In genomic region chr15:100788080-100788730, GRCh38 we compare ENCODE assay signal across 24 cellular contexts.
"Had no signal": no experiment of that assay in that cellular context is flagged by ENCODE, and none has a peak within 500 bp of the region (broad histone marks: within the 10 kb centered on the region; RNA-seq: fewer than 3 reads in every experiment).

No MANE protein-coding gene starts in this region.

- H3K4me3 ChIP-seq: colonic mucosa, gastrocnemius medialis, left lung, neural progenitor cell, pancreas, right lobe of liver, thoracic aorta, upper lobe of right lung had no signal

- H3K4me1 Mint-ChIP-seq: activated naive CD4-positive, alpha-beta T cell treated with anti-CD3 and anti-CD28 coated beads, Interleukin-2, amount 10 ng/mL, durations not matched to agents 7 days and 5 days; activated naive CD8-positive, alpha-beta T cell treated with anti-CD3 and anti-CD28 coated beads, Interleukin-2, amount 50 U/mL, for 24 hours; brain; memory B cell; naive thymus-derived CD4-positive, alpha-beta T cell; neural progenitor cell; stimulated activated memory B cell treated with anti-CD40 and anti-IgM and Interleukin-4, amounts not matched to agents 10 μg/mL and 1 μg/mL and 100 μg/mL, for 72 hours had no signal

- ATAC-seq: activated CD4-positive, CD25-positive, alpha-beta regulatory T cell treated with anti-CD3 and anti-CD28 coated beads, Interleukin-2, amount 50 U/mL, for 24 hours; activated naive CD8-positive, alpha-beta T cell treated with anti-CD3 and anti-CD28 coated beads, Interleukin-2, amount 50 U/mL, for 24 hours; gastrocnemius medialis; left lung; naive thymus-derived CD4-positive, alpha-beta T cell; stimulated activated memory B cell treated with anti-CD40 and anti-IgM and Interleukin-4, amounts not matched to agents 10 μg/mL and 1 μg/mL and 100 μg/mL, for 72 hours; upper lobe of right lung had no signal

- H3K9me3 ChIP-seq: colonic mucosa, gastrocnemius medialis, left lung, pancreas, right lobe of liver, thoracic aorta, upper lobe of right lung had no signal

- H3K27me3 ChIP-seq: colonic mucosa, gastrocnemius medialis, left lung, neural progenitor cell, pancreas, right lobe of liver, upper lobe of right lung had no signal

- H3K36me3 Mint-ChIP-seq: activated naive CD4-positive, alpha-beta T cell treated with anti-CD3 and anti-CD28 coated beads, Interleukin-2, amount 10 ng/mL, durations not matched to agents 7 days and 5 days; brain; memory B cell; naive thymus-derived CD4-positive, alpha-beta T cell; neural progenitor cell; stimulated activated memory B cell treated with anti-CD40 and anti-IgM and Interleukin-4, amounts not matched to agents 10 μg/mL and 1 μg/mL and 100 μg/mL, for 72 hours had no signal

- FAIRE-seq: kidney, pancreas, small intestine had no signal

- DNase-seq: activated CD4-positive, alpha-beta T cell treated with anti-CD3 and anti-CD28 coated beads, Interleukin-2, amount 50 U/mL, for 48 hours; activated effector memory CD4-positive, alpha-beta T cell treated with Interleukin-2 at 50 U/mL for 16 hours; activated naive CD4-positive, alpha-beta T cell treated with anti-CD3 and anti-CD28 coated beads, Interleukin-2, amount 10 ng/mL, durations not matched to agents 7 days and 5 days; activated naive CD8-positive, alpha-beta T cell treated with anti-CD3 and anti-CD28 coated beads, Interleukin-2, amount 50 U/mL, for 24 hours; activated T-cell treated with anti-CD3 and anti-CD28 coated beads, Interleukin-2, amount 50 U/mL, for 48 hours; anterior cingulate cortex; central memory CD4-positive, alpha-beta T cell; gastrocnemius medialis; kidney; small intestine; stimulated activated CD4-positive, alpha-beta T cell treated with anti-CD3 and anti-CD28 coated beads, Interleukin-15, amount 100 ng/mL, for 24 hours; stimulated activated CD4-positive, alpha-beta T cell treated with anti-CD3 and anti-CD28 coated beads, Interleukin-2, amount 100 ng/mL, for 48 hours; upper lobe of right lung had no signal

- H3K36me3 ChIP-seq: colonic mucosa, gastrocnemius medialis, left lung, neural progenitor cell, pancreas, right lobe of liver, thoracic aorta, upper lobe of right lung had no signal

- H3K27me3 Mint-ChIP-seq: activated naive CD4-positive, alpha-beta T cell treated with anti-CD3 and anti-CD28 coated beads, Interleukin-2, amount 10 ng/mL, durations not matched to agents 7 days and 5 days had no signal

- H3K27ac Mint-ChIP-seq: activated naive CD4-positive, alpha-beta T cell treated with anti-CD3 and anti-CD28 coated beads, Interleukin-2, amount 10 ng/mL, durations not matched to agents 7 days and 5 days; activated naive CD8-positive, alpha-beta T cell treated with anti-CD3 and anti-CD28 coated beads, Interleukin-2, amount 50 U/mL, for 24 hours; brain; memory B cell; naive thymus-derived CD4-positive, alpha-beta T cell; neural progenitor cell; stimulated activated memory B cell treated with anti-CD40 and anti-IgM and Interleukin-4, amounts not matched to agents 10 μg/mL and 1 μg/mL and 100 μg/mL, for 72 hours had no signal

- H3K4me3 Mint-ChIP-seq: activated naive CD4-positive, alpha-beta T cell treated with anti-CD3 and anti-CD28 coated beads, Interleukin-2, amount 10 ng/mL, durations not matched to agents 7 days and 5 days; activated naive CD8-positive, alpha-beta T cell treated with anti-CD3 and anti-CD28 coated beads, Interleukin-2, amount 50 U/mL, for 24 hours; brain; memory B cell; naive thymus-derived CD4-positive, alpha-beta T cell; neural progenitor cell; stimulated activated memory B cell treated with anti-CD40 and anti-IgM and Interleukin-4, amounts not matched to agents 10 μg/mL and 1 μg/mL and 100 μg/mL, for 72 hours had no signal

- H3K4me1 ChIP-seq: colonic mucosa, gastrocnemius medialis, left lung, neural progenitor cell, pancreas, right lobe of liver, upper lobe of right lung had no signal

- H3K9me3 Mint-ChIP-seq: activated naive CD4-positive, alpha-beta T cell treated with anti-CD3 and anti-CD28 coated beads, Interleukin-2, amount 10 ng/mL, durations not matched to agents 7 days and 5 days; activated naive CD8-positive, alpha-beta T cell treated with anti-CD3 and anti-CD28 coated beads, Interleukin-2, amount 50 U/mL, for 24 hours; brain; neural progenitor cell had no signal

- H3K27ac ChIP-seq: colonic mucosa, gastrocnemius medialis, left lung, neural progenitor cell, pancreas, right lobe of liver, thoracic aorta, upper lobe of right lung had no signal
